ENCODE assay signal across 19 cellular contexts in genomic region chr5:4674176-4674575, GRCh38.
DNase-seq lines count a peak whose midpoint lies in the region; TF ChIP-seq lines count a peak whose summit lies in the region.
"Had no signal": no experiment of that assay in that cellular context is flagged by ENCODE, and none has a peak within 500 bp of the region (broad histone marks: within the 10 kb centered on the region; RNA-seq: fewer than 3 reads in every experiment).

No MANE protein-coding gene starts in this region.

- H3K9ac ChIP-seq in H9 (ENCODE audit: extremely low read depth, insufficient read length, low read length) = no peak overlapping the region

- peak overlapping the region; percentile 92 to 99 (median 96) for H3K27ac Mint-ChIP-seq in nephron
- no peak overlapping the region for H3K27ac Mint-ChIP-seq in H9
- H3K27ac Mint-ChIP-seq: CD4-positive, CD25-positive, alpha-beta regulatory T cell; CD8-positive, alpha-beta memory T cell; IgD-negative memory B cell had no signal

- H3K27ac ChIP-seq in brain microvascular endothelial cell = no peak overlapping the region
- no peak overlapping the region for H3K27ac ChIP-seq in H9 (ENCODE audit: insufficient read length, low read depth, low read length)

- no peak overlapping the region for H2BK20ac ChIP-seq in H9 (ENCODE audit: low read depth, low read length, poor library complexity, severe bottlenecking)

- no peak overlapping the region for H2BK5ac ChIP-seq in H9 (ENCODE audit: insufficient read length, low read length)

- H3K36me3 Mint-ChIP-seq in nephron (ENCODE audit: low read depth) = no peaks in the 10 kb centered on the region
- no peaks in the 10 kb centered on the region for H3K36me3 Mint-ChIP-seq in H9 (ENCODE audit: insufficient read depth in 1 of 3, low read depth in 3 of 3)
- H3K36me3 Mint-ChIP-seq: CD4-positive, CD25-positive, alpha-beta regulatory T cell; CD8-positive, alpha-beta memory T cell had no signal

- H3K4me3 Mint-ChIP-seq in nephron = peak overlapping the region in 1 of 3 experiments; percentile 34
- H3K4me3 Mint-ChIP-seq in H9 = no peak overlapping the region
- H3K4me3 Mint-ChIP-seq: CD4-positive, CD25-positive, alpha-beta regulatory T cell; CD8-positive, alpha-beta memory T cell; IgD-negative memory B cell had no signal

- no peak overlapping the region for H2AK5ac ChIP-seq in H9 (ENCODE audit: insufficient read length, low read length)

- no peaks in the 10 kb centered on the region for H3K23me2 ChIP-seq in H9 (ENCODE audit: insufficient read length, low read depth, low read length, poor library complexity, severe bottlenecking)

- no peak overlapping the region for H4K91ac ChIP-seq in H9 (ENCODE audit: insufficient read length, low read depth, low read length)

- no peaks in the 10 kb centered on the region for H3K79me2 ChIP-seq in H9 (ENCODE audit: insufficient read depth, low read length)

- no CpG with 5 or more reads among the region's 1 CpG for WGBS in H9 (ENCODE audit: extremely low coverage, insufficient read length, low lambda C conversion rate)

- H3K27me3 ChIP-seq in brain microvascular endothelial cell (replicated peaks) (no peaks in the 10 kb centered on the region), H9 (ENCODE audit: insufficient read depth, low read length) (no peaks in the 10 kb centered on the region)
- H3K27me3 ChIP-seq: BE2C had no signal

- H3K36me3 ChIP-seq in brain microvascular endothelial cell (replicated peaks) = no peaks in the 10 kb centered on the region
- H3K36me3 ChIP-seq: BE2C, HAP-1 had no signal

- TF ChIP-seq CTCF in astrocyte of the cerebellum (IDR thresholded peaks at IDR 0.05; ENCODE audit: low read depth, low read length, missing control alignments) = no peak
- no peak for TF ChIP-seq CTCF in fibroblast of the aortic adventitia (IDR thresholded peaks at IDR 0.05; ENCODE audit: insufficient read depth, low read length)
- no peak for TF ChIP-seq CTCF in nephron (IDR thresholded peaks at IDR 0.05; ENCODE audit: unreplicated experiment in 3 of 3)
- no peak for TF ChIP-seq CTCF in brain microvascular endothelial cell (IDR thresholded peaks at IDR 0.05; ENCODE audit: low read depth, low read length, missing control alignments)
- no peak for TF ChIP-seq CTCF in H9 (conservative IDR thresholded peaks at IDR 0.05)

- H2BK15ac ChIP-seq in H9 (ENCODE audit: low read depth, low read length) = no peak overlapping the region

- no peak overlapping the region for H3K4me3 ChIP-seq in astrocyte of the cerebellum (ENCODE audit: low read depth, low read length)
- no peak overlapping the region for H3K4me3 ChIP-seq in fibroblast of the aortic adventitia (ENCODE audit: low read depth, low read length)
- H3K4me3 ChIP-seq in brain microvascular endothelial cell (ENCODE audit: low read depth, low read length) = no peak overlapping the region
- H3K4me3 ChIP-seq: HAP-1 had no signal

- peaks cover 26% of the 10 kb centered on the region for H3K4me1 Mint-ChIP-seq in nephron
- H3K4me1 Mint-ChIP-seq in H9 = peaks cover 0 to 3% of the 10 kb centered on the region in 2 experiments; a peak in 1 of 4 replicates
- H3K4me1 Mint-ChIP-seq: CD4-positive, CD25-positive, alpha-beta regulatory T cell; CD8-positive, alpha-beta memory T cell; IgD-negative memory B cell had no signal

- H3K23ac ChIP-seq in H9 (ENCODE audit: insufficient read length, low read depth, low read length) = no peak overlapping the region

- no peaks in the 10 kb centered on the region for H3K9me3 ChIP-seq in H9 (ENCODE audit: control insufficient read depth, low read depth, low read length)
- H3K9me3 ChIP-seq: BE2C, HAP-1 had no signal

- no peaks in the 10 kb centered on the region for H3K79me1 ChIP-seq in H9 (ENCODE audit: insufficient read depth, low read depth, low read length, poor library complexity, severe bottlenecking)

- no peak overlapping the region for H3K18ac ChIP-seq in H9 (ENCODE audit: insufficient read length, low read depth, low read length)

- no peak overlapping the region for H3K14ac ChIP-seq in H9 (ENCODE audit: insufficient read depth, low read length)

- no peak overlapping the region for H3T11ph ChIP-seq in H9 (ENCODE audit: low read length)

- H3K27me3 Mint-ChIP-seq in nephron (ENCODE audit: low read depth) (peaks cover 4% of the 10 kb centered on the region), H9 (ENCODE audit: low read depth) (no peaks in the 10 kb centered on the region)
- H3K27me3 Mint-ChIP-seq: CD4-positive, CD25-positive, alpha-beta regulatory T cell; CD8-positive, alpha-beta memory T cell; IgD-negative memory B cell had no signal

- no peak overlapping the region for H2AFZ ChIP-seq in H9 (ENCODE audit: low read length)

- H4K8ac ChIP-seq in H9 (replicated peaks; ENCODE audit: insufficient read length, low read depth, low read length) = no peak overlapping the region

- H3K4me1 ChIP-seq in H9 (ENCODE audit: insufficient read depth, low read length) = no peaks in the 10 kb centered on the region
- H3K4me1 ChIP-seq: BE2C, HAP-1 had no signal

- DNase-seq in astrocyte of the cerebellum (ENCODE audit: low read depth) = peak; percentile 28
- peak; percentile 23 for DNase-seq in fibroblast of the aortic adventitia (ENCODE audit: low read depth)
- no peak for DNase-seq in activated CD4-positive, alpha-beta T cell treated with anti-CD3 and anti-CD28 coated beads for 48 hours
- DNase-seq in brain microvascular endothelial cell = no peak
- no peak for DNase-seq in H9
- no peak for DNase-seq in SKM-1 treated with dmso at 0.1 percent for 144 hours (lab: John Stamatoyannopoulos, UW; ENCODE audit: unreplicated experiment)
- DNase-seq: ACHN; BE2C; C1 segment of cervical spinal cord; CD4-positive, CD25-positive, alpha-beta regulatory T cell; CD8-positive, alpha-beta memory T cell; COR-L47; DMS 273 treated with DMSO at 0.1 percent for 48 hours; DMS53; DND-41; GOT3 had no signal

- H3K4ac ChIP-seq in H9 (ENCODE audit: low read depth, low read length) = no peak overlapping the region

- no peaks in the 10 kb centered on the region for H4K20me1 ChIP-seq in H9 (ENCODE audit: control insufficient read depth, insufficient read depth, insufficient read length)

- no peaks in the 10 kb centered on the region for H3K9me3 Mint-ChIP-seq in nephron
- no peaks in the 10 kb centered on the region for H3K9me3 Mint-ChIP-seq in H9

- H3K56ac ChIP-seq in H9 (ENCODE audit: insufficient read length, low read depth, low read length) = no peak overlapping the region

- no peak overlapping the region for H2BK12ac ChIP-seq in H9 (ENCODE audit: insufficient read length, low read depth, low read length)

- H2BK120ac ChIP-seq in H9 (ENCODE audit: low read depth, low read length, poor library complexity, severe bottlenecking) = no peak overlapping the region

- no peak overlapping the region for H3K4me2 ChIP-seq in H9 (ENCODE audit: insufficient read depth, insufficient read length, low read length)

- in situ Hi-C loops in astrocyte of the cerebellum (cut with HindIII; ENCODE audit: low sequenced_read_pairs) = no loop called here
- in situ Hi-C loops in brain microvascular endothelial cell (cut with HindIII; ENCODE audit: low pct_ligation_motif_present, low sequenced_read_pairs) = no loop called here

- H4K5ac ChIP-seq in H9 (ENCODE audit: insufficient read length, low read depth, low read length) = no peak overlapping the region

Comparison
In these comparisons a context has a peak if more than half of its experiments do, and no peak if none do; other contexts are left out.
1. DNase-seq: peak in astrocyte of the cerebellum (single experiment) and fibroblast of the aortic adventitia (single experiment); none in activated CD4-positive, alpha-beta T cell treated with anti-CD3 and anti-CD28 coated beads for 48 hours (single experiment), brain microvascular endothelial cell (single experiment), H9 (single experiment) and SKM-1 treated with dmso at 0.1 percent for 144 hours (single experiment).
2. H3K27ac Mint-ChIP-seq: peak in nephron (3 of 3); none in H9 (0 of 3).